In the genomic region with DNA sequence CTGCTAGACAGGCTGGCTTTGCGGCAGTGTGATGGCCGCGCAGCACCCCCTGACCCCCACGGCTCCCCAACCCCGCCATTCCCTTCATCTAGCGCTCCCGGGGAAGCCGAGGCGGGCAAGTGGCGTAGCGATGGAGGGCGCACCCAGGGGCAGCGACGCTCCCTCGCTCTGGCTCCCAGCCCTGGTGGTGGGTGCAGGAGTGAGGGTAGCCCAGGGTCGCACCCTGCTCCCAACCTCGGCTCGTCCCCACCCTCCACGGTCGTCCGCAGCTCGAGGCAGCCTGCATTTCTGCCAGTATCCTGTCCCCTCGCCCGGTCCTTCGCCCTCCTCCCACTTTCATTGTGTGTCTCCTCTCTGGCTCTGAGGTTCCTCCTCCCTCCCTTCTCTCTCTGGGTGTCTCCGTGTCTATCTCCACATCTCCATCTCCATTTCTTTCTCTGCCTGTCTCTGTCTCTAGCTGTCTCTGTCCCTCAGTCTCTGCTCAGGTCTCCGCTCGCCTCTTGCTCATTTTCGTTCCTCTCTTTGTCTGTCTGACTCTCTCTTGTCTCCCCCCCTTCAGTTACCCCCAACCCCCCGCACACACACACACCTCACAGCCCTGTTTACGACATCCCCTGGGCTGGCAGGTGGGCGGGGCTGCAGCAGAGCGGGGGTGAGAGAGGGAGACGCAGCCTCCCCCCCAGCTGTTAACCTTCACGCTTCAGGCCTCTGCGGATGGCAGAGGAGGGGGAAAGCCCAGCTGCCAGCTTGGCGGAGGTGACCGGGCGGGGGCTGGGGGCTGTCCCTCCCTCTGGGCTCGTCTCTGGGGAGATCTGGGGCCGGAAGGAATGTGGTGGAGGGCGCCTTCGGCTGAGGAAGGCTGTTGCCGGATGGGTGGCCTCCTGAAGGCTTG, we compare ENCODE assay signal across 9 cellular contexts. TPM values are rescaled to one million over a fixed set of nuclear protein-coding genes. Genes with fewer than 3 reads are reported as not detected.
DNase-seq lines count a peak whose midpoint lies in the region; ATAC-seq, FAIRE-seq and TF ChIP-seq lines count a peak whose summit lies in the region.
"Had no signal": no experiment of that assay in that cellular context is flagged by ENCODE, and none has a peak within 500 bp of the region (broad histone marks: within the 10 kb centered on the region; RNA-seq: fewer than 3 reads in every experiment).

No MANE protein-coding gene starts in this region.

- peak overlapping the region; percentile 76 for H3K27ac ChIP-seq in substantia nigra (ENCODE audit: low read depth, low read length, poor library complexity, severe bottlenecking)
- H3K27ac ChIP-seq: HL-60 had no signal

- CTCF ChIA-PET in activated CD8-positive, alpha-beta T cell treated with anti-CD3 and anti-CD28 coated beads for 36 hours (lab: Charles Lee) = interaction anchor here (0.9 to 9.5 kb wide), 5 partner anchors 10 to 114 kb away, joined by 3 to 86 read pairs (median 8); no protein-coding TSS in a partner anchor

- peak overlapping the region; percentile 79 for H3K9ac ChIP-seq in endocrine pancreas (ENCODE audit: control insufficient read depth, insufficient read depth, low read length)

- H3K4me1 Mint-ChIP-seq in IgD-negative memory B cell = peaks cover 15 to 23% (median 21%) of the 10 kb centered on the region in 3 donors
- H3K4me1 Mint-ChIP-seq in activated CD8-positive, alpha-beta T cell treated with anti-CD3 and anti-CD28 coated beads for 36 hours (ENCODE audit: low read depth) = peaks cover 37% of the 10 kb centered on the region
- peaks cover 90% of the 10 kb centered on the region for H3K4me1 Mint-ChIP-seq in nephron progenitor cell

- intact Hi-C loops in activated CD8-positive, alpha-beta T cell treated with anti-CD3 and anti-CD28 coated beads for 36 hours (cut with micrococcal nuclease) = loop anchor here (5.0 kb wide), 1 partner anchor 110 kb away; no protein-coding TSS in a partner anchor

- TF ChIP-seq CTCF in BE2C (IDR thresholded peaks at IDR 0.05; ENCODE audit: low read depth, low read length) = no peak
- no peak for TF ChIP-seq CTCF in activated CD8-positive, alpha-beta T cell treated with anti-CD3 and anti-CD28 coated beads for 36 hours (IDR thresholded peaks at IDR 0.05)
- TF ChIP-seq CTCF in nephron progenitor cell (IDR thresholded peaks at IDR 0.05) = no peak

- H3K9me3 ChIP-seq in BE2C (no peaks in the 10 kb centered on the region), endocrine pancreas (ENCODE audit: control insufficient read depth, low read length) (no peaks in the 10 kb centered on the region)

- POLR2A ChIA-PET in activated CD8-positive, alpha-beta T cell treated with anti-CD3 and anti-CD28 coated beads for 36 hours (lab: Charles Lee) = interaction anchor here (0.9 to 3.2 kb wide), 5 partner anchors 12 to 333 kb away, joined by 3 to 15 read pairs (median 5); a partner anchor contains a TSS

- DNase-seq in BE2C = peak; percentile 38
- peak; percentile 53 for DNase-seq in GM19239 (ENCODE audit: insufficient read length, low spot score)
- peak; percentile 93 for DNase-seq in activated CD8-positive, alpha-beta T cell treated with anti-CD3 and anti-CD28 coated beads for 36 hours
- peak; percentile 72 for DNase-seq in nephron progenitor cell
- DNase-seq in substantia nigra (lab: John Stamatoyannopoulos, UW) = peak in 17 of 49 donors; percentile 15 to 87 (median 43)
- no peak for DNase-seq in HT-29 (ENCODE audit: low spot score)

- H3K36me3 ChIP-seq in BE2C (no peaks in the 10 kb centered on the region), endocrine pancreas (ENCODE audit: control insufficient read depth, insufficient read depth, low read length) (no peaks in the 10 kb centered on the region)

- H3K27me3 Mint-ChIP-seq in IgD-negative memory B cell (peaks cover 4% of the 10 kb centered on the region), nephron progenitor cell (ENCODE audit: low read depth, poor library complexity) (peaks cover 12% of the 10 kb centered on the region)
- H3K27me3 Mint-ChIP-seq in activated CD8-positive, alpha-beta T cell treated with anti-CD3 and anti-CD28 coated beads for 36 hours = peaks cover 8% of the 10 kb centered on the region

- peak; percentile 86 for FAIRE-seq in GM19239 (lab: Jason Lieb, UNC)

- peak overlapping the region; percentile 34 to 95 (median 88) for H3K4me3 Mint-ChIP-seq in IgD-negative memory B cell
- H3K4me3 Mint-ChIP-seq in activated CD8-positive, alpha-beta T cell treated with anti-CD3 and anti-CD28 coated beads for 36 hours = peak overlapping the region; percentile 68
- peak overlapping the region; percentile 84 for H3K4me3 Mint-ChIP-seq in nephron progenitor cell

- H3K4me1 ChIP-seq in BE2C (peaks cover 23% of the 10 kb centered on the region), endocrine pancreas (ENCODE audit: control insufficient read depth, insufficient read depth, low read length) (no peaks in the 10 kb centered on the region)

- H3K4me3 ChIP-seq in BE2C (ENCODE audit: low read depth, low read length) (peak overlapping the region; percentile 58), endocrine pancreas (ENCODE audit: control insufficient read depth, insufficient read depth, low read length) (peak overlapping the region; percentile 55)

- peak; percentile 81 for ATAC-seq in activated CD8-positive, alpha-beta T cell treated with anti-CD3 and anti-CD28 coated beads for 36 hours

- peak overlapping the region; percentile 56 to 96 (median 89) for H3K27ac Mint-ChIP-seq in IgD-negative memory B cell
- peak overlapping the region; percentile 92 for H3K27ac Mint-ChIP-seq in activated CD8-positive, alpha-beta T cell treated with anti-CD3 and anti-CD28 coated beads for 36 hours
- peak overlapping the region; percentile 98 for H3K27ac Mint-ChIP-seq in nephron progenitor cell

- H3K9me3 Mint-ChIP-seq in IgD-negative memory B cell (no peaks in the 10 kb centered on the region), nephron progenitor cell (no peaks in the 10 kb centered on the region)
- H3K9me3 Mint-ChIP-seq in activated CD8-positive, alpha-beta T cell treated with anti-CD3 and anti-CD28 coated beads for 36 hours = no peaks in the 10 kb centered on the region

- H3K27me3 ChIP-seq in BE2C (peaks cover 20% of the 10 kb centered on the region), endocrine pancreas (ENCODE audit: control insufficient read depth, insufficient read depth, low read length) (no peaks in the 10 kb centered on the region)

- H3K36me3 Mint-ChIP-seq in IgD-negative memory B cell (no peaks in the 10 kb centered on the region), nephron progenitor cell (ENCODE audit: low read depth) (no peaks in the 10 kb centered on the region)
- no peaks in the 10 kb centered on the region for H3K36me3 Mint-ChIP-seq in activated CD8-positive, alpha-beta T cell treated with anti-CD3 and anti-CD28 coated beads for 36 hours (ENCODE audit: low read depth)

RNA-seq across cellular contexts. Expression of a gene that starts 48.7 kb away (rescaled TPM):
- 1.0 TPM for polyA plus RNA-seq in BE2C (2012; ENCODE audit: insufficient read depth, insufficient read length, low read depth)
- not detected for polyA plus RNA-seq in IgD-negative memory B cell
- total RNA-seq in activated CD8-positive, alpha-beta T cell treated with anti-CD3 and anti-CD28 coated beads for 36 hours = under 1 TPM in 1 of 2 experiments, not detected in 1; 0.14 TPM
- total RNA-seq in HT-29 (2014; rRNA removed; shearing (Covaris generic)) = 0.05 TPM in 1 of 2 replicates, not detected in the other
